1 cellular context compared by ENCODE assay signal in the genomic region with DNA sequence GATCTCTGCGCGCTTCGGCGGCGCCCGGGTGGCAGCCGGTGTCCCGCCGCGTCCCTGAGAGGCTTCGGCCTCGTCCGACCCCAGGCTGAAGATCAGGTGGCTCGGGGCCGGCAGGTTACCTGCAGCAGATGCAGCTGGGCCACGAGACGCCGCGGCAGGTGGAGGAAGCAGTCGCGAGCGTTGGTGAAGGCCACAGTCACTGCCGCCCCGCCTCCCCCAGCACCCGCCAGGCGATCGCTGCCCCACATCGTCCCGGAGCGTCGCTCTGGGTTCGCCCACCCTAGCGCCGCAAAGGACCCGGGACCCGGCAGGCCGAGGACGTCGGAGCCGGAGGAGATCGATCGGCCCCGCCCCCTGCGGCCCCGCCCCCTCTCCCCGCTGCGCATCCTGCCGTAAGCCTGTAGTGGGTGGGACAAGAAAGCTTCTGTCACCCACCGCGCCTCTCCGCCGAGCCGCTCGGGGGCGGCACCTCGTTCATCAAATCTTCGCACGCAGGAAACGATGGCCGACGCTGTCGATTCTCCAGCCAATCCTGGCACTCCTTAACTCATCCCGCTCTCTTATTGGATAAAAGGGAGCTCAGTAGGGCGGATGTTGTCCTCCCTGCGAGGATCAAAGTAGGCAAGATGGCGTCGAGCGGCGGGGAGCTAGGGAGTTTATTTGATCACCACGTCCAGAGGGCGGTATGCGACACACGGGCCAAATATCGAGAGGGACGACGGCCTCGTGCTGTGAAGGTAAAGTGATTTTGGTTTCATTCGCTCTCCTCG.
A peak's percentile ranks its signal among the peaks of the same experiment; 100 is the strongest.
TF ChIP-seq lines count a peak whose summit lies in the region.

A gene (minus strand): TSS at position 333 of the 770 bp plus-strand sequence. CDS start 85 bp downstream, at position 248.
A gene (plus strand): TSS at position 608 of the 770 bp plus-strand sequence. CDS start 19 bp downstream, at position 627.

TF ChIP-seq in H1, 55 proteins besides CTCF, POLR2A, EP300 and RAD21:
- TF ChIP-seq CHD1 (IDR thresholded peaks at IDR 0.05; ENCODE audit: low read depth, low read length) (no peak), BCL11A (IDR thresholded peaks at IDR 0.05; ENCODE audit: low read depth in 2 of 2, low read length in 2 of 2) (no peak), BRCA1 (IDR thresholded peaks at IDR 0.05; ENCODE audit: low read depth, low read length) (no peak), GTF2F1 (IDR thresholded peaks at IDR 0.05; ENCODE audit: borderline replicate concordance, low read depth, low read length) (no peak), NRF1 (IDR thresholded peaks at IDR 0.05; ENCODE audit: low read depth, low read length) (no peak), RBBP5 (IDR thresholded peaks at IDR 0.05; ENCODE audit: borderline replicate concordance, low read depth, low read length) (peak; percentile 42; the same call in 1 of the 2 replicates), FOSL1 (IDR thresholded peaks at IDR 0.05; ENCODE audit: insufficient read depth, low read depth, low read length) (no peak), SP1 (IDR thresholded peaks at IDR 0.05; ENCODE audit: low read depth, low read length) (peak; percentile 93), TEAD4 (IDR thresholded peaks at IDR 0.05; ENCODE audit: low read depth, low read length) (no peak), TAF7 (optimal IDR thresholded peaks at IDR 0.05; ENCODE audit: borderline replicate concordance, low read depth, low read length) (peak; percentile 72), CBX5 (IDR thresholded peaks at IDR 0.05; ENCODE audit: low read depth, low read length) (no peak), SIN3A (conservative IDR thresholded peaks at IDR 0.05 in 1 of 2, IDR thresholded peaks at IDR 0.05 in 1 of 2; ENCODE audit: low read depth in 1 of 2, low read length in 2 of 2) (peak; percentile 0 to 63; a peak in 2 of 4 replicates), RNF2 (IDR thresholded peaks at IDR 0.05; ENCODE audit: borderline replicate concordance, low read depth, low read length, missing control alignments, poor library complexity, severe bottlenecking) (no peak), ZNF274 (IDR thresholded peaks at IDR 0.05; ENCODE audit: borderline replicate concordance, extremely low read depth, low read length) (no peak), SUZ12 (IDR thresholded peaks at IDR 0.05; ENCODE audit: low read length) (no peak), NANOG (IDR thresholded peaks at IDR 0.05; ENCODE audit: insufficient read depth, low read depth, low read length, poor library complexity, severe bottlenecking) (peak; percentile 51), SP2 (IDR thresholded peaks at IDR 0.05; ENCODE audit: low read length) (no peak), TBP (IDR thresholded peaks at IDR 0.05; ENCODE audit: low read depth, low read length) (peak; percentile 76), TAF1 (IDR thresholded peaks at IDR 0.05; ENCODE audit: low read depth, low read length) (peak; percentile 93), PHF8 (conservative IDR thresholded peaks at IDR 0.05; ENCODE audit: low read depth, low read length) (peak; percentile 88), EZH2 (IDR thresholded peaks at IDR 0.05; ENCODE audit: low read depth, low read length, severe bottlenecking) (no peak), SAP30 (IDR thresholded peaks at IDR 0.05; ENCODE audit: insufficient read depth, insufficient replicate concordance, low read length) (no peak), POU5F1 (IDR thresholded peaks at IDR 0.05; ENCODE audit: low read depth, low read length) (no peak), SIX5 (IDR thresholded peaks at IDR 0.05; ENCODE audit: low read depth, low read length) (no peak), CBX8 (IDR thresholded peaks at IDR 0.05; ENCODE audit: borderline replicate concordance, low read depth, low read length) (no peak), GABPA (IDR thresholded peaks at IDR 0.05; ENCODE audit: borderline replicate concordance, insufficient read depth, low read length) (peak; percentile 69; the same call in 1 of the 2 replicates), RXRA (IDR thresholded peaks at IDR 0.05; ENCODE audit: insufficient read depth, low read depth, low read length) (no peak), BACH1 (IDR thresholded peaks at IDR 0.05; ENCODE audit: low read length) (no peak), CREB1 (IDR thresholded peaks at IDR 0.05) (peak; percentile 89), KDM1A (IDR thresholded peaks at IDR 0.05; ENCODE audit: borderline replicate concordance, low read length) (no peak), TCF12 (IDR thresholded peaks at IDR 0.05; ENCODE audit: low read depth, low read length) (no peak), POLR2AphosphoS5 (IDR thresholded peaks at IDR 0.05; ENCODE audit: low read depth, low read length) (peak; percentile 93), JUN (IDR thresholded peaks at IDR 0.05; ENCODE audit: low read depth, low read length) (no peak), SRF (IDR thresholded peaks at IDR 0.05; ENCODE audit: low read depth, low read length) (peak; percentile 78), CHD2 (IDR thresholded peaks at IDR 0.05; ENCODE audit: low read length) (no peak; the same call in 1 of the 2 replicates), CEBPB (IDR thresholded peaks at IDR 0.05; ENCODE audit: low read depth, low read length) (no peak), MAFK (IDR thresholded peaks at IDR 0.05; ENCODE audit: low read depth, low read length) (no peak), JUND (IDR thresholded peaks at IDR 0.05; ENCODE audit: low read length) (no peak), YY1 (IDR thresholded peaks at IDR 0.05; ENCODE audit: low read depth, low read length) (peak; percentile 99), SIRT6 (IDR thresholded peaks at IDR 0.05; ENCODE audit: low read length) (no peak), HDAC6 (IDR thresholded peaks at IDR 0.05; ENCODE audit: low read depth, low read length) (no peak), HDAC2 (IDR thresholded peaks at IDR 0.05; ENCODE audit: borderline replicate concordance in 1 of 2, low read depth in 2 of 2, low read length in 2 of 2) (peak; percentile 63 to 99; a peak in 3 of 4 replicates), SP4 (IDR thresholded peaks at IDR 0.05; ENCODE audit: low read length) (no peak; the same call in 1 of the 2 replicates), RFX5 (IDR thresholded peaks at IDR 0.05; ENCODE audit: borderline replicate concordance, low read depth, low read length) (no peak), KDM4A (IDR thresholded peaks at IDR 0.05; ENCODE audit: low read depth, low read length, severe bottlenecking) (peak; percentile 70), EGR1 (IDR thresholded peaks at IDR 0.05; ENCODE audit: borderline replicate concordance, low read depth, low read length) (peak; percentile 75), KDM5A (IDR thresholded peaks at IDR 0.05; ENCODE audit: low read length) (peak; percentile 100), CTBP2 (IDR thresholded peaks at IDR 0.05; ENCODE audit: borderline replicate concordance, insufficient read depth, insufficient read length, low read length) (no peak), ASH2L (IDR thresholded peaks at IDR 0.05; ENCODE audit: low read length) (peak; percentile 90)
- TF ChIP-seq, protein P1, sequence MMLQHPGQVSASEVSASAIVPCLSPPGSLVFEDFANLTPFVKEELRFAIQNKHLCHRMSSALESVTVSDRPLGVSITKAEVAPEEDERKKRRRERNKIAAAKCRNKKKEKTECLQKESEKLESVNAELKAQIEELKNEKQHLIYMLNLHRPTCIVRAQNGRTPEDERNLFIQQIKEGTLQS (IDR thresholded peaks at IDR 0.05; ENCODE audit: insufficient read depth, low read depth, low read length), result no peak
- TF ChIP-seq, protein P2, sequence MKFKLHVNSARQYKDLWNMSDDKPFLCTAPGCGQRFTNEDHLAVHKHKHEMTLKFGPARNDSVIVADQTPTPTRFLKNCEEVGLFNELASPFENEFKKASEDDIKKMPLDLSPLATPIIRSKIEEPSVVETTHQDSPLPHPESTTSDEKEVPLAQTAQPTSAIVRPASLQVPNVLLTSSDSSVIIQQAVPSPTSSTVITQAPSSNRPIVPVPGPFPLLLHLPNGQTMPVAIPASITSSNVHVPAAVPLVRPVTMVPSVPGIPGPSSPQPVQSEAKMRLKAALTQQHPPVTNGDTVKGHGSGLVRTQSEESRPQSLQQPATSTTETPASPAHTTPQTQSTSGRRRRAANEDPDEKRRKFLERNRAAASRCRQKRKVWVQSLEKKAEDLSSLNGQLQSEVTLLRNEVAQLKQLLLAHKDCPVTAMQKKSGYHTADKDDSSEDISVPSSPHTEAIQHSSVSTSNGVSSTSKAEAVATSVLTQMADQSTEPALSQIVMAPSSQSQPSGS (IDR thresholded peaks at IDR 0.05; ENCODE audit: low read length), result no peak
- TF ChIP-seq, protein P3, sequence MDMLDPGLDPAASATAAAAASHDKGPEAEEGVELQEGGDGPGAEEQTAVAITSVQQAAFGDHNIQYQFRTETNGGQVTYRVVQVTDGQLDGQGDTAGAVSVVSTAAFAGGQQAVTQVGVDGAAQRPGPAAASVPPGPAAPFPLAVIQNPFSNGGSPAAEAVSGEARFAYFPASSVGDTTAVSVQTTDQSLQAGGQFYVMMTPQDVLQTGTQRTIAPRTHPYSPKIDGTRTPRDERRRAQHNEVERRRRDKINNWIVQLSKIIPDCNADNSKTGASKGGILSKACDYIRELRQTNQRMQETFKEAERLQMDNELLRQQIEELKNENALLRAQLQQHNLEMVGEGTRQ (IDR thresholded peaks at IDR 0.05; ENCODE audit: low read length), result no peak
- TF ChIP-seq, protein P4, sequence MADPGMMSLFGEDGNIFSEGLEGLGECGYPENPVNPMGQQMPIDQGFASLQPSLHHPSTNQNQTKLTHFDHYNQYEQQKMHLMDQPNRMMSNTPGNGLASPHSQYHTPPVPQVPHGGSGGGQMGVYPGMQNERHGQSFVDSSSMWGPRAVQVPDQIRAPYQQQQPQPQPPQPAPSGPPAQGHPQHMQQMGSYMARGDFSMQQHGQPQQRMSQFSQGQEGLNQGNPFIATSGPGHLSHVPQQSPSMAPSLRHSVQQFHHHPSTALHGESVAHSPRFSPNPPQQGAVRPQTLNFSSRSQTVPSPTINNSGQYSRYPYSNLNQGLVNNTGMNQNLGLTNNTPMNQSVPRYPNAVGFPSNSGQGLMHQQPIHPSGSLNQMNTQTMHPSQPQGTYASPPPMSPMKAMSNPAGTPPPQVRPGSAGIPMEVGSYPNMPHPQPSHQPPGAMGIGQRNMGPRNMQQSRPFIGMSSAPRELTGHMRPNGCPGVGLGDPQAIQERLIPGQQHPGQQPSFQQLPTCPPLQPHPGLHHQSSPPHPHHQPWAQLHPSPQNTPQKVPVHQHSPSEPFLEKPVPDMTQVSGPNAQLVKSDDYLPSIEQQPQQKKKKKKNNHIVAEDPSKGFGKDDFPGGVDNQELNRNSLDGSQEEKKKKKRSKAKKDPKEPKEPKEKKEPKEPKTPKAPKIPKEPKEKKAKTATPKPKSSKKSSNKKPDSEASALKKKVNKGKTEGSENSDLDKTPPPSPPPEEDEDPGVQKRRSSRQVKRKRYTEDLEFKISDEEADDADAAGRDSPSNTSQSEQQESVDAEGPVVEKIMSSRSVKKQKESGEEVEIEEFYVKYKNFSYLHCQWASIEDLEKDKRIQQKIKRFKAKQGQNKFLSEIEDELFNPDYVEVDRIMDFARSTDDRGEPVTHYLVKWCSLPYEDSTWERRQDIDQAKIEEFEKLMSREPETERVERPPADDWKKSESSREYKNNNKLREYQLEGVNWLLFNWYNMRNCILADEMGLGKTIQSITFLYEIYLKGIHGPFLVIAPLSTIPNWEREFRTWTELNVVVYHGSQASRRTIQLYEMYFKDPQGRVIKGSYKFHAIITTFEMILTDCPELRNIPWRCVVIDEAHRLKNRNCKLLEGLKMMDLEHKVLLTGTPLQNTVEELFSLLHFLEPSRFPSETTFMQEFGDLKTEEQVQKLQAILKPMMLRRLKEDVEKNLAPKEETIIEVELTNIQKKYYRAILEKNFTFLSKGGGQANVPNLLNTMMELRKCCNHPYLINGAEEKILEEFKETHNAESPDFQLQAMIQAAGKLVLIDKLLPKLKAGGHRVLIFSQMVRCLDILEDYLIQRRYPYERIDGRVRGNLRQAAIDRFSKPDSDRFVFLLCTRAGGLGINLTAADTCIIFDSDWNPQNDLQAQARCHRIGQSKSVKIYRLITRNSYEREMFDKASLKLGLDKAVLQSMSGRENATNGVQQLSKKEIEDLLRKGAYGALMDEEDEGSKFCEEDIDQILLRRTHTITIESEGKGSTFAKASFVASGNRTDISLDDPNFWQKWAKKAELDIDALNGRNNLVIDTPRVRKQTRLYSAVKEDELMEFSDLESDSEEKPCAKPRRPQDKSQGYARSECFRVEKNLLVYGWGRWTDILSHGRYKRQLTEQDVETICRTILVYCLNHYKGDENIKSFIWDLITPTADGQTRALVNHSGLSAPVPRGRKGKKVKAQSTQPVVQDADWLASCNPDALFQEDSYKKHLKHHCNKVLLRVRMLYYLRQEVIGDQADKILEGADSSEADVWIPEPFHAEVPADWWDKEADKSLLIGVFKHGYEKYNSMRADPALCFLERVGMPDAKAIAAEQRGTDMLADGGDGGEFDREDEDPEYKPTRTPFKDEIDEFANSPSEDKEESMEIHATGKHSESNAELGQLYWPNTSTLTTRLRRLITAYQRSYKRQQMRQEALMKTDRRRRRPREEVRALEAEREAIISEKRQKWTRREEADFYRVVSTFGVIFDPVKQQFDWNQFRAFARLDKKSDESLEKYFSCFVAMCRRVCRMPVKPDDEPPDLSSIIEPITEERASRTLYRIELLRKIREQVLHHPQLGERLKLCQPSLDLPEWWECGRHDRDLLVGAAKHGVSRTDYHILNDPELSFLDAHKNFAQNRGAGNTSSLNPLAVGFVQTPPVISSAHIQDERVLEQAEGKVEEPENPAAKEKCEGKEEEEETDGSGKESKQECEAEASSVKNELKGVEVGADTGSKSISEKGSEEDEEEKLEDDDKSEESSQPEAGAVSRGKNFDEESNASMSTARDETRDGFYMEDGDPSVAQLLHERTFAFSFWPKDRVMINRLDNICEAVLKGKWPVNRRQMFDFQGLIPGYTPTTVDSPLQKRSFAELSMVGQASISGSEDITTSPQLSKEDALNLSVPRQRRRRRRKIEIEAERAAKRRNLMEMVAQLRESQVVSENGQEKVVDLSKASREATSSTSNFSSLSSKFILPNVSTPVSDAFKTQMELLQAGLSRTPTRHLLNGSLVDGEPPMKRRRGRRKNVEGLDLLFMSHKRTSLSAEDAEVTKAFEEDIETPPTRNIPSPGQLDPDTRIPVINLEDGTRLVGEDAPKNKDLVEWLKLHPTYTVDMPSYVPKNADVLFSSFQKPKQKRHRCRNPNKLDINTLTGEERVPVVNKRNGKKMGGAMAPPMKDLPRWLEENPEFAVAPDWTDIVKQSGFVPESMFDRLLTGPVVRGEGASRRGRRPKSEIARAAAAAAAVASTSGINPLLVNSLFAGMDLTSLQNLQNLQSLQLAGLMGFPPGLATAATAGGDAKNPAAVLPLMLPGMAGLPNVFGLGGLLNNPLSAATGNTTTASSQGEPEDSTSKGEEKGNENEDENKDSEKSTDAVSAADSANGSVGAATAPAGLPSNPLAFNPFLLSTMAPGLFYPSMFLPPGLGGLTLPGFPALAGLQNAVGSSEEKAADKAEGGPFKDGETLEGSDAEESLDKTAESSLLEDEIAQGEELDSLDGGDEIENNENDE (IDR thresholded peaks at IDR 0.05; ENCODE audit: insufficient replicate concordance, low read length), result no peak
- TF ChIP-seq, protein P5, sequence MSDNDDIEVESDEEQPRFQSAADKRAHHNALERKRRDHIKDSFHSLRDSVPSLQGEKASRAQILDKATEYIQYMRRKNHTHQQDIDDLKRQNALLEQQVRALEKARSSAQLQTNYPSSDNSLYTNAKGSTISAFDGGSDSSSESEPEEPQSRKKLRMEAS (IDR thresholded peaks at IDR 0.05), result peak; percentile 66
- TF ChIP-seq, protein P6, sequence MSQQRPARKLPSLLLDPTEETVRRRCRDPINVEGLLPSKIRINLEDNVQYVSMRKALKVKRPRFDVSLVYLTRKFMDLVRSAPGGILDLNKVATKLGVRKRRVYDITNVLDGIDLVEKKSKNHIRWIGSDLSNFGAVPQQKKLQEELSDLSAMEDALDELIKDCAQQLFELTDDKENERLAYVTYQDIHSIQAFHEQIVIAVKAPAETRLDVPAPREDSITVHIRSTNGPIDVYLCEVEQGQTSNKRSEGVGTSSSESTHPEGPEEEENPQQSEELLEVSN (IDR thresholded peaks at IDR 0.05), result 0 out of 2 replicates have a peak, but pooled peaks have one; percentile 17
